In the genomic region with DNA sequence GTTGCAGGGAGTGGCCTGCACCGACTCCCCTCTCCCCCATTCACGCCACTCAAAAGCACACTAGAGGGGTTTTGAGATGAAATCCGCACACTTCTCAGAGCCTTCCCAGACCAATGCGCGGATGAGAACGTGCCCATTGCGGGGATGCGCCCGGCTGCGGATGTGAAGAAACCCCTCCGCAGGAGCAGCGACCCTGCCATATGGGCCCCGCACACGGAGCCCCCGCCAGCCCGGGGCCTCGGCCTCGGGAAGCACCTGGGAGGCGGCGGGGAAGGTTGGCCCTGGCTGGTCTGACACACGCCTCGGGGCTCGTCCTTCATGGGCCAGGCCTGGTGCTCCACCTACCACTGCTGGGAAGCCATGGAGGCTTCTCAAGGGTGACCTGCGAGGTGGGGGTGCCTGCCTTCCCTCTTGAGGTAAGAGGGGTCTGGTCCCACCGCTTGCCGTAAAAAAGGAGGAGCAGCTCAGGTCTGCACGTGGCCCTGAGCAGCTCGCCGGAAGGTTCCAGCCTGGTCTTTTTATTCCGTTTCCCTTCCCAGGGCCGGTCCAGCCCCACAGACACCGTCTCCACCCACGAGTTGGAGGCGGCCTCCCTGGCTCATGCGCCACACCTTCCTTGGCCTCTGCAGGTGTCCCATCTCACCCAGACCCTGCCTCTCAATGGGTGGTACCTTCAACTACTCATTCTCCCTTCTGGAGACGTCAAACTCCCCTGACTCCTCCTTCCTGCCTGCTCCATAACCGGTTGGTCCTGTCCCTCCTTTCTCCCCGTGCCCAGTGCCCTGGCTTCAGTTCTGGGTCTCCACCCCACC, we compare ENCODE assay signal across 13 cellular contexts. TPM values are rescaled to one million over a fixed set of nuclear protein-coding genes. Genes with fewer than 3 reads are reported as not detected.
A peak's percentile ranks its signal among the peaks of the same experiment; 100 is the strongest.
DNase-seq lines count a peak whose midpoint lies in the region; ATAC-seq, FAIRE-seq and TF ChIP-seq lines count a peak whose summit lies in the region.
"Had no signal": no experiment of that assay in that cellular context is flagged by ENCODE, and none has a peak within 500 bp of the region (broad histone marks: within the 10 kb centered on the region; RNA-seq: fewer than 3 reads in every experiment).

No MANE protein-coding gene starts in this region.

- 89% methylated on average over 38 of the region's 38 CpGs for WGBS in urinary bladder

- H3K4me3 Mint-ChIP-seq in T-helper 1 cell treated with Interleukin-12 subunit alpha and Interleukin-12 subunit beta and Interleukin-4 antibody, amounts not matched to agents 30 μg/mL and 1 μg/mL, for 36 hours, result no peak overlapping the region
- H3K4me3 Mint-ChIP-seq in effector memory CD8-positive, alpha-beta T cell, result peak overlapping the region; percentile 81 to 82
- H3K4me3 Mint-ChIP-seq in naive B cell, result peak overlapping the region in 4 of 8 donors; percentile 5 to 70 (median 48)
- H3K4me3 Mint-ChIP-seq in activated CD4-positive, alpha-beta T cell treated with anti-CD3 and anti-CD28 coated beads, Interleukin-2, amount 10 ng/mL, durations not matched to agents 24 days and 14 days, result no peak overlapping the region

- no peaks in the 10 kb centered on the region for H3K36me3 ChIP-seq in urinary bladder (ENCODE audit: insufficient read depth)
- H3K36me3 ChIP-seq: WERI-Rb-1 had no signal

- peak overlapping the region; percentile 34 for H3K27ac ChIP-seq in urinary bladder (ENCODE audit: low read depth)
- H3K27ac ChIP-seq: WERI-Rb-1 had no signal

- peaks cover 4% of the 10 kb centered on the region for H3K9me3 Mint-ChIP-seq in T-helper 1 cell treated with Interleukin-12 subunit alpha and Interleukin-12 subunit beta and Interleukin-4 antibody, amounts not matched to agents 30 μg/mL and 1 μg/mL, for 36 hours
- peaks cover 2 to 14% of the 10 kb centered on the region in 2 donors for H3K9me3 Mint-ChIP-seq in effector memory CD8-positive, alpha-beta T cell
- H3K9me3 Mint-ChIP-seq in naive B cell, result peaks cover 9 to 18% (median 12%) of the 10 kb centered on the region in 7 donors
- H3K9me3 Mint-ChIP-seq in activated CD4-positive, alpha-beta T cell treated with anti-CD3 and anti-CD28 coated beads, Interleukin-2, amount 10 ng/mL, durations not matched to agents 24 days and 14 days, result peaks cover 4% of the 10 kb centered on the region

- no peak overlapping the region for H3K4me3 ChIP-seq in urinary bladder (ENCODE audit: low read depth, low read length)

- H3K4me1 Mint-ChIP-seq in T-helper 1 cell treated with Interleukin-12 subunit alpha and Interleukin-12 subunit beta and Interleukin-4 antibody, amounts not matched to agents 30 μg/mL and 1 μg/mL, for 36 hours (ENCODE audit: low read depth), result no peaks in the 10 kb centered on the region
- H3K4me1 Mint-ChIP-seq in effector memory CD8-positive, alpha-beta T cell (ENCODE audit: low read depth in 2 of 2), result peaks cover 47 to 52% of the 10 kb centered on the region in 2 donors
- H3K4me1 Mint-ChIP-seq in naive B cell, result peaks cover 10 to 25% (median 20%) of the 10 kb centered on the region in 3 donors
- peaks cover 3% of the 10 kb centered on the region for H3K4me1 Mint-ChIP-seq in activated CD4-positive, alpha-beta T cell treated with anti-CD3 and anti-CD28 coated beads, Interleukin-2, amount 10 ng/mL, durations not matched to agents 24 days and 14 days

- no peaks in the 10 kb centered on the region for H3K4me1 ChIP-seq in urinary bladder (ENCODE audit: insufficient read depth)

- no peaks in the 10 kb centered on the region for H3K36me3 Mint-ChIP-seq in T-helper 1 cell treated with Interleukin-12 subunit alpha and Interleukin-12 subunit beta and Interleukin-4 antibody, amounts not matched to agents 30 μg/mL and 1 μg/mL, for 36 hours (ENCODE audit: low read depth)
- H3K36me3 Mint-ChIP-seq in effector memory CD8-positive, alpha-beta T cell (ENCODE audit: insufficient read depth), result peaks cover 5% of the 10 kb centered on the region
- peaks cover 20 to 46% of the 10 kb centered on the region in 2 donors for H3K36me3 Mint-ChIP-seq in naive B cell
- H3K36me3 Mint-ChIP-seq in activated CD4-positive, alpha-beta T cell treated with anti-CD3 and anti-CD28 coated beads, Interleukin-2, amount 10 ng/mL, durations not matched to agents 24 days and 14 days (ENCODE audit: low read depth), result no peaks in the 10 kb centered on the region

- TF ChIP-seq CTCF in omental fat pad (IDR thresholded peaks at IDR 0.05), result no peak

- no peak for FAIRE-seq in RCC 7860 (lab: Jason Lieb, UNC)
- FAIRE-seq: GM12892, HepG2 had no signal

- ATAC-seq in effector memory CD8-positive, alpha-beta T cell (replicated peaks), result no peak
- ATAC-seq in naive B cell (ENCODE audit: low read depth in 2 of 2) (no peak), omental fat pad (ENCODE audit: low FRiP score) (no peak)
- ATAC-seq: HepG2, Panc1 had no signal

- H3K27me3 Mint-ChIP-seq in T-helper 1 cell treated with Interleukin-12 subunit alpha and Interleukin-12 subunit beta and Interleukin-4 antibody, amounts not matched to agents 30 μg/mL and 1 μg/mL, for 36 hours (ENCODE audit: low read depth), result peaks cover 24% of the 10 kb centered on the region
- no peaks in the 10 kb centered on the region for H3K27me3 Mint-ChIP-seq in effector memory CD8-positive, alpha-beta T cell
- peaks cover 4 to 47% (median 34%) of the 10 kb centered on the region in 3 donors for H3K27me3 Mint-ChIP-seq in naive B cell
- H3K27me3 Mint-ChIP-seq in activated CD4-positive, alpha-beta T cell treated with anti-CD3 and anti-CD28 coated beads, Interleukin-2, amount 10 ng/mL, durations not matched to agents 24 days and 14 days, result peaks cover 20% of the 10 kb centered on the region

- intact Hi-C loops in activated CD4-positive, alpha-beta T cell treated with anti-CD3 and anti-CD28 coated beads, Interleukin-2, amount 10 ng/mL, durations not matched to agents 24 days and 14 days (cut with micrococcal nuclease), result no loop called here

- no peak for DNase-seq in T-helper 1 cell
- DNase-seq in effector memory CD8-positive, alpha-beta T cell, result no peak
- no peak for DNase-seq in naive B cell
- DNase-seq in activated CD4-positive, alpha-beta T cell treated with anti-CD3 and anti-CD28 coated beads, Interleukin-2, amount 10 ng/mL, durations not matched to agents 24 days and 14 days, result no peak
- DNase-seq in omental fat pad (ENCODE audit: low spot score), result no peak
- no peak for DNase-seq in RCC 7860 (ENCODE audit: low spot score)
- DNase-seq: activated CD8-positive, alpha-beta memory T cell treated with anti-CD3 and anti-CD28 coated beads for 24 hours; WERI-Rb-1 had no signal

- H3K27ac Mint-ChIP-seq in T-helper 1 cell treated with Interleukin-12 subunit alpha and Interleukin-12 subunit beta and Interleukin-4 antibody, amounts not matched to agents 30 μg/mL and 1 μg/mL, for 36 hours, result peak overlapping the region; percentile 41
- peak overlapping the region; percentile 46 to 72 for H3K27ac Mint-ChIP-seq in effector memory CD8-positive, alpha-beta T cell
- peak overlapping the region in 4 of 6 donors; percentile 16 to 95 (median 50) for H3K27ac Mint-ChIP-seq in naive B cell
- H3K27ac Mint-ChIP-seq in activated CD4-positive, alpha-beta T cell treated with anti-CD3 and anti-CD28 coated beads, Interleukin-2, amount 10 ng/mL, durations not matched to agents 24 days and 14 days, result no peak overlapping the region

RNA-seq across cellular contexts. Expression of a gene that starts 39.4 kb away (rescaled TPM):
- polyA plus RNA-seq in naive B cell (ENCODE audit: low read depth in 6 of 6), result 10 to 100 TPM; 11.1 to 24.6 (median 17.4) TPM
- total RNA-seq in urinary bladder, result 27.1 TPM
- polyA plus RNA-seq in urinary bladder, result 21.0 TPM
- total RNA-seq in activated CD4-positive, alpha-beta T cell treated with anti-CD3 and anti-CD28 coated beads, Interleukin-2, amount 10 ng/mL, durations not matched to agents 24 days and 14 days, result 79.9 and 84.4 TPM in 2 replicates
- total RNA-seq in omental fat pad, result 10 to 100 TPM; 19.3 to 62.8 (median 32.8) TPM

Comparison
In these comparisons a context has a peak if more than half of its experiments do, and no peak if none do; other contexts are left out.
1. H3K4me3 Mint-ChIP-seq: peak in effector memory CD8-positive, alpha-beta T cell (2 of 2); none in T-helper 1 cell treated with Interleukin-12 subunit alpha and Interleukin-12 subunit beta and Interleukin-4 antibody, amounts not matched to agents 30 μg/mL and 1 μg/mL, for 36 hours (single experiment) and activated CD4-positive, alpha-beta T cell treated with anti-CD3 and anti-CD28 coated beads, Interleukin-2, amount 10 ng/mL, durations not matched to agents 24 days and 14 days (single experiment).